In genomic region chr7:93861325-93861949, GRCh38 we compare ENCODE assay signal across 15 cellular contexts. TPM values are rescaled to one million over a fixed set of nuclear protein-coding genes. Genes with fewer than 3 reads are reported as not detected.
DNase-seq lines count a peak whose midpoint lies in the region; ATAC-seq and TF ChIP-seq lines count a peak whose summit lies in the region.
"Had no signal": no experiment of that assay in that cellular context is flagged by ENCODE, and none has a peak within 500 bp of the region (broad histone marks: within the 10 kb centered on the region; RNA-seq: fewer than 3 reads in every experiment).

No MANE protein-coding gene starts in this region.

- H3K9me2 ChIP-seq in OCI-LY7 (ENCODE audit: insufficient read depth, low read length) = no peaks in the 10 kb centered on the region

- intact Hi-C loops in A673 (cut with micrococcal nuclease; ENCODE audit: unreplicated experiment) = no loop called here
- intact Hi-C loops in OCI-LY7 (cut with micrococcal nuclease; ENCODE audit: unreplicated experiment) = no loop called here
- intact Hi-C loops in prostate gland (cut with DNase I) = no loop called here
- intact Hi-C loops in Caco-2 (cut with micrococcal nuclease; ENCODE audit: unreplicated experiment) = no loop called here
- intact Hi-C loops in left colon (cut with DNase I, micrococcal nuclease) = no loop called here

- H3K36me3 Mint-ChIP-seq in Caco-2 (ENCODE audit: insufficient read depth, unreplicated experiment) = no peaks in the 10 kb centered on the region
- H3K36me3 Mint-ChIP-seq: natural killer cell treated with Interleukin-12 subunit alpha and Interleukin-12 subunit beta and Interleukin-15 and Interleukin-18, amount 100 ng/mL, for 72 hours had no signal

- no TSS peak for BruUV-seq in A673 (replicated peaks; lab: Mats Ljungman, UMichigan)
- BruUV-seq in OCI-LY7 (replicated peaks; lab: Mats Ljungman, UMichigan) = no TSS peak
- no TSS peak for BruUV-seq in Caco-2 (replicated peaks; lab: Mats Ljungman, UMichigan)

- H3K9me3 ChIP-seq in A673 (ENCODE audit: low read depth, low read length, poor library complexity, severe bottlenecking) = no peaks in the 10 kb centered on the region
- no peaks in the 10 kb centered on the region for H3K9me3 ChIP-seq in OCI-LY7 (ENCODE audit: low read length)
- no peaks in the 10 kb centered on the region for H3K9me3 ChIP-seq in prostate gland
- no peaks in the 10 kb centered on the region for H3K9me3 ChIP-seq in Caco-2
- H3K9me3 ChIP-seq: MG63, stomach had no signal

- CTCF ChIA-PET in A673 (lab: Charles Lee) = no interaction called here
- CTCF ChIA-PET in OCI-LY7 (lab: Charles Lee; ENCODE audit: unreplicated experiment) = no interaction called here
- CTCF ChIA-PET in Caco-2 (lab: Charles Lee) = no interaction called here

- TF ChIP-seq CTCF in A673 (conservative IDR thresholded peaks at IDR 0.05; ENCODE audit: low read depth, low read length) (peak; percentile 50; the same call in 1 of the 2 replicates), OCI-LY7 (conservative IDR thresholded peaks at IDR 0.05; ENCODE audit: low read length) (peak; percentile 72), fibroblast of pulmonary artery (IDR thresholded peaks at IDR 0.05; ENCODE audit: low read length, missing control alignments) (peak; percentile 18), prostate gland (IDR thresholded peaks at IDR 0.05) (peak in 1 of 4 experiments; percentile 52), Caco-2 (IDR thresholded peaks at IDR 0.05; ENCODE audit: insufficient read depth in 1 of 2, low read depth in 1 of 2, low read length in 1 of 2, severe bottlenecking in 1 of 2, unreplicated experiment in 1 of 2) (peak in 1 of 2 experiments; percentile 51)

- no peak overlapping the region for H3K4me3 Mint-ChIP-seq in Caco-2 (ENCODE audit: unreplicated experiment)
- H3K4me3 Mint-ChIP-seq: natural killer cell treated with Interleukin-12 subunit alpha and Interleukin-12 subunit beta and Interleukin-15 and Interleukin-18, amount 100 ng/mL, for 72 hours; T-helper 17 cell had no signal

- no peak overlapping the region for H2AFZ ChIP-seq in OCI-LY7 (ENCODE audit: low read length)

- POLR2A ChIA-PET in A673 (lab: Charles Lee; ENCODE audit: low non-redundant PET) = no interaction called here
- POLR2A ChIA-PET in OCI-LY7 (lab: Charles Lee) = no interaction called here
- POLR2A ChIA-PET in Caco-2 (lab: Charles Lee) = no interaction called here

- H3K4me3 ChIP-seq in A673 (ENCODE audit: low read depth, low read length, poor library complexity, severe bottlenecking) (no peak overlapping the region), OCI-LY7 (ENCODE audit: low read depth, low read length, poor library complexity, severe bottlenecking) (no peak overlapping the region), fibroblast of pulmonary artery (replicated peaks; ENCODE audit: low read depth, low read length) (no peak overlapping the region), prostate gland (no peak overlapping the region), Caco-2 (ENCODE audit: low read depth, low read length) (no peak overlapping the region)
- H3K4me3 ChIP-seq: MG63, stomach had no signal

- H4K20me1 ChIP-seq in OCI-LY7 (ENCODE audit: insufficient read depth, low read length) = no peaks in the 10 kb centered on the region

- H3K27ac Mint-ChIP-seq in Caco-2 (ENCODE audit: unreplicated experiment) = no peak overlapping the region
- H3K27ac Mint-ChIP-seq: natural killer cell treated with Interleukin-12 subunit alpha and Interleukin-12 subunit beta and Interleukin-15 and Interleukin-18, amount 100 ng/mL, for 72 hours; T-helper 17 cell had no signal

- no peaks in the 10 kb centered on the region for H3K79me2 ChIP-seq in OCI-LY7 (ENCODE audit: insufficient read depth, low read depth, low read length)

- ATAC-seq in GM18502 (IDR thresholded peaks at IDR 0.05; ENCODE audit: poor library complexity, unreplicated experiment) (peak; percentile 48), left colon (no peak)
- ATAC-seq: natural killer cell treated with Interleukin-12 subunit alpha and Interleukin-12 subunit beta and Interleukin-15 and Interleukin-18, amount 100 ng/mL, for 72 hours; T-helper 17 cell had no signal

- DNase-seq in A673 (ENCODE audit: low spot score) (no peak), OCI-LY7 (ENCODE audit: low spot score) (peak; percentile 3), fibroblast of pulmonary artery (ENCODE audit: low read depth) (no peak), HuH-7.5 (ENCODE audit: low spot score) (no peak), prostate gland (ENCODE audit: low spot score) (no peak), Caco-2 (no peak), left colon (no peak)
- DNase-seq: activated effector memory CD4-positive, alpha-beta T cell treated with anti-CD3 and anti-CD28 coated beads, Interleukin-2, amount 50 U/mL, for 16 hours; hippocampal formation; MG63; stomach; T-helper 17 cell had no signal

- H3K27me3 ChIP-seq in A673 (replicated peaks; ENCODE audit: insufficient read depth, low read depth, low read length, poor library complexity) (no peaks in the 10 kb centered on the region), prostate gland (replicated peaks; ENCODE audit: insufficient read depth) (no peaks in the 10 kb centered on the region), Caco-2 (replicated peaks; ENCODE audit: control insufficient read depth, insufficient read depth, low read length) (no peaks in the 10 kb centered on the region; the same call in 1 of the 2 replicates)
- H3K27me3 ChIP-seq: MG63, stomach had no signal

- no peak for TF ChIP-seq POLR2A in prostate gland (IDR thresholded peaks at IDR 0.05)

- no peak overlapping the region for H3K4me2 ChIP-seq in OCI-LY7 (ENCODE audit: low read length)

- H3K36me3 ChIP-seq in A673 (ENCODE audit: insufficient read depth, low read length, poor library complexity, severe bottlenecking) = no peaks in the 10 kb centered on the region
- no peaks in the 10 kb centered on the region for H3K36me3 ChIP-seq in OCI-LY7 (ENCODE audit: insufficient read depth, low read length)
- H3K36me3 ChIP-seq in prostate gland = no peaks in the 10 kb centered on the region
- H3K36me3 ChIP-seq in Caco-2 (ENCODE audit: control insufficient read depth, insufficient read depth, low read length) = no peaks in the 10 kb centered on the region
- H3K36me3 ChIP-seq: MG63, stomach had no signal

- H3K4me1 ChIP-seq in A673 (ENCODE audit: insufficient read depth, low read length, poor library complexity, severe bottlenecking) = peaks cover under 1% of the 10 kb centered on the region
- H3K4me1 ChIP-seq in OCI-LY7 (ENCODE audit: insufficient read depth, low read length, poor library complexity, severe bottlenecking) = no peaks in the 10 kb centered on the region
- H3K4me1 ChIP-seq in prostate gland (replicated peaks) = no peaks in the 10 kb centered on the region
- H3K4me1 ChIP-seq in Caco-2 = no peaks in the 10 kb centered on the region
- H3K4me1 ChIP-seq: stomach had no signal

- H3K9me3 Mint-ChIP-seq in Caco-2 (ENCODE audit: unreplicated experiment) = no peaks in the 10 kb centered on the region
- H3K9me3 Mint-ChIP-seq: natural killer cell treated with Interleukin-12 subunit alpha and Interleukin-12 subunit beta and Interleukin-15 and Interleukin-18, amount 100 ng/mL, for 72 hours had no signal

- WGBS in prostate gland = 91% methylated on average over 4 of the region's 4 CpGs

- H3K27ac ChIP-seq in A673 (ENCODE audit: low read depth, low read length, poor library complexity, severe bottlenecking) (no peak overlapping the region), OCI-LY7 (ENCODE audit: low read depth, low read length, poor library complexity, severe bottlenecking) (no peak overlapping the region), prostate gland (no peak overlapping the region)
- H3K27ac ChIP-seq: stomach had no signal

- H3K27me3 Mint-ChIP-seq in Caco-2 (ENCODE audit: insufficient read depth, unreplicated experiment) = peaks cover 17% of the 10 kb centered on the region

- no peaks in the 10 kb centered on the region for H3K4me1 Mint-ChIP-seq in Caco-2 (ENCODE audit: low read depth, unreplicated experiment)
- H3K4me1 Mint-ChIP-seq: T-helper 17 cell had no signal

RNA-seq across cellular contexts. Expression of gene TFPI2, which starts 29.1 kb away (rescaled TPM):
- total RNA-seq in A673 (2021) (6.1 and 7.8 TPM in 2 replicates), OCI-LY7 (2022) (not detected in 2 replicates), prostate gland (10 to 100 TPM in 1 of 2 donors, 1 to 10 TPM in 1; 1.7 to 10.3 TPM), Caco-2 (2022) (not detected in 2 replicates), left colon (under 1 TPM; 0.37 to 0.47 TPM)
- not detected in 2 replicates for total RNA-seq in OCI-LY7 (2014; rRNA removed; shearing (Covaris generic))
- total RNA-seq: natural killer cell treated with Interleukin-12 subunit alpha and Interleukin-12 subunit beta and Interleukin-15 and Interleukin-18, amount 100 ng/mL, for 72 hours had no signal

RNA-seq across cellular contexts. Expression of gene GNGT1, which starts 44.9 kb away (rescaled TPM):
- not detected in 2 replicates for total RNA-seq in A673 (2021)
- total RNA-seq in OCI-LY7 (2014; rRNA removed; shearing (Covaris generic)) = not detected in 2 replicates
- total RNA-seq in OCI-LY7 (2022) = not detected in 2 replicates
- total RNA-seq in prostate gland = not detected
- total RNA-seq in Caco-2 (2022) = 0.54 and 0.97 TPM in 2 replicates
- total RNA-seq in left colon = not detected
- total RNA-seq: liver; natural killer cell treated with Interleukin-12 subunit alpha and Interleukin-12 subunit beta and Interleukin-15 and Interleukin-18, amount 100 ng/mL, for 72 hours; stomach; T-helper 17 cell had no signal
